1 cellular context compared by ENCODE assay signal in genomic region chr17:34313164-34313563, GRCh38.
TF ChIP-seq lines count a peak whose summit lies in the region.

No MANE protein-coding gene starts in this region.

TF ChIP-seq in HepG2, 621 proteins besides CTCF, POLR2A, EP300 and RAD21:
- TF ChIP-seq, protein P1, sequence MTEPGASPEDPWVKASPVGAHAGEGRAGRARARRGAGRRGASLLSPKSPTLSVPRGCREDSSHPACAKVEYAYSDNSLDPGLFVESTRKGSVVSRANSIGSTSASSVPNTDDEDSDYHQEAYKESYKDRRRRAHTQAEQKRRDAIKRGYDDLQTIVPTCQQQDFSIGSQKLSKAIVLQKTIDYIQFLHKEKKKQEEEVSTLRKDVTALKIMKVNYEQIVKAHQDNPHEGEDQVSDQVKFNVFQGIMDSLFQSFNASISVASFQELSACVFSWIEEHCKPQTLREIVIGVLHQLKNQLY (CRISPR knock-in tag; IDR thresholded peaks at IDR 0.05), result no peak
- no peak for TF ChIP-seq CAMTA2 (CRISPR knock-in tag; IDR thresholded peaks at IDR 0.05; ENCODE audit: borderline replicate concordance)
- no peak for TF ChIP-seq SMAD9 (CRISPR knock-in tag; IDR thresholded peaks at IDR 0.05)
- TF ChIP-seq KLF15 (CRISPR knock-in tag; IDR thresholded peaks at IDR 0.05; ENCODE audit: borderline replicate concordance), result no peak
- TF ChIP-seq DZIP1 (CRISPR knock-in tag; IDR thresholded peaks at IDR 0.05), result no peak
- TF ChIP-seq, protein P2, sequence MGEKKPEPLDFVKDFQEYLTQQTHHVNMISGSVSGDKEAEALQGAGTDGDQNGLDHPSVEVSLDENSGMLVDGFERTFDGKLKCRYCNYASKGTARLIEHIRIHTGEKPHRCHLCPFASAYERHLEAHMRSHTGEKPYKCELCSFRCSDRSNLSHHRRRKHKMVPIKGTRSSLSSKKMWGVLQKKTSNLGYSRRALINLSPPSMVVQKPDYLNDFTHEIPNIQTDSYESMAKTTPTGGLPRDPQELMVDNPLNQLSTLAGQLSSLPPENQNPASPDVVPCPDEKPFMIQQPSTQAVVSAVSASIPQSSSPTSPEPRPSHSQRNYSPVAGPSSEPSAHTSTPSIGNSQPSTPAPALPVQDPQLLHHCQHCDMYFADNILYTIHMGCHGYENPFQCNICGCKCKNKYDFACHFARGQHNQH (CRISPR knock-in tag; IDR thresholded peaks at IDR 0.05), result no peak
- TF ChIP-seq ZNF710 (CRISPR knock-in tag; IDR thresholded peaks at IDR 0.05; ENCODE audit: borderline replicate concordance), result no peak
- TF ChIP-seq, protein P3, sequence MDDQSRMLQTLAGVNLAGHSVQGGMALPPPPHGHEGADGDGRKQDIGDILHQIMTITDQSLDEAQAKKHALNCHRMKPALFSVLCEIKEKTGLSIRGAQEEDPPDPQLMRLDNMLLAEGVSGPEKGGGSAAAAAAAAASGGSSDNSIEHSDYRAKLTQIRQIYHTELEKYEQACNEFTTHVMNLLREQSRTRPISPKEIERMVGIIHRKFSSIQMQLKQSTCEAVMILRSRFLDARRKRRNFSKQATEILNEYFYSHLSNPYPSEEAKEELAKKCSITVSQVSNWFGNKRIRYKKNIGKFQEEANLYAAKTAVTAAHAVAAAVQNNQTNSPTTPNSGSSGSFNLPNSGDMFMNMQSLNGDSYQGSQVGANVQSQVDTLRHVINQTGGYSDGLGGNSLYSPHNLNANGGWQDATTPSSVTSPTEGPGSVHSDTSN (CRISPR knock-in tag; IDR thresholded peaks at IDR 0.05; ENCODE audit: borderline replicate concordance), result no peak
- no peak for TF ChIP-seq MEF2D (CRISPR knock-in tag; IDR thresholded peaks at IDR 0.05)
- TF ChIP-seq ZNF124 (CRISPR knock-in tag; IDR thresholded peaks at IDR 0.05), result no peak
- TF ChIP-seq, protein P4, sequence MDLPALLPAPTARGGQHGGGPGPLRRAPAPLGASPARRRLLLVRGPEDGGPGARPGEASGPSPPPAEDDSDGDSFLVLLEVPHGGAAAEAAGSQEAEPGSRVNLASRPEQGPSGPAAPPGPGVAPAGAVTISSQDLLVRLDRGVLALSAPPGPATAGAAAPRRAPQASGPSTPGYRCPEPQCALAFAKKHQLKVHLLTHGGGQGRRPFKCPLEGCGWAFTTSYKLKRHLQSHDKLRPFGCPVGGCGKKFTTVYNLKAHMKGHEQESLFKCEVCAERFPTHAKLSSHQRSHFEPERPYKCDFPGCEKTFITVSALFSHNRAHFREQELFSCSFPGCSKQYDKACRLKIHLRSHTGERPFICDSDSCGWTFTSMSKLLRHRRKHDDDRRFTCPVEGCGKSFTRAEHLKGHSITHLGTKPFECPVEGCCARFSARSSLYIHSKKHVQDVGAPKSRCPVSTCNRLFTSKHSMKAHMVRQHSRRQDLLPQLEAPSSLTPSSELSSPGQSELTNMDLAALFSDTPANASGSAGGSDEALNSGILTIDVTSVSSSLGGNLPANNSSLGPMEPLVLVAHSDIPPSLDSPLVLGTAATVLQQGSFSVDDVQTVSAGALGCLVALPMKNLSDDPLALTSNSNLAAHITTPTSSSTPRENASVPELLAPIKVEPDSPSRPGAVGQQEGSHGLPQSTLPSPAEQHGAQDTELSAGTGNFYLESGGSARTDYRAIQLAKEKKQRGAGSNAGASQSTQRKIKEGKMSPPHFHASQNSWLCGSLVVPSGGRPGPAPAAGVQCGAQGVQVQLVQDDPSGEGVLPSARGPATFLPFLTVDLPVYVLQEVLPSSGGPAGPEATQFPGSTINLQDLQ (CRISPR knock-in tag; IDR thresholded peaks at IDR 0.05), result no peak
- no peak for TF ChIP-seq CBX2 (IDR thresholded peaks at IDR 0.05; ENCODE audit: low read depth, low read length)
- TF ChIP-seq CBX2 (CRISPR knock-in tag; IDR thresholded peaks at IDR 0.05; ENCODE audit: low read depth), result no peak
- no peak for TF ChIP-seq ZNF775 (CRISPR knock-in tag; IDR thresholded peaks at IDR 0.05; ENCODE audit: borderline replicate concordance)
- no peak for TF ChIP-seq PITX1 (CRISPR knock-in tag; IDR thresholded peaks at IDR 0.05)
- no peak for TF ChIP-seq ZEB1 (IDR thresholded peaks at IDR 0.05; ENCODE audit: insufficient replicate concordance, low read depth)
- no peak for TF ChIP-seq ZNF441 (CRISPR knock-in tag; IDR thresholded peaks at IDR 0.05; ENCODE audit: borderline replicate concordance)
TF ChIP-seq in HepG2: peak in this region for 0.
